14 cellular contexts compared by ENCODE assay signal in genomic region chr20:32983459-32984112, GRCh38. TPM values are rescaled to one million over a fixed set of nuclear protein-coding genes. Genes with fewer than 3 reads are reported as not detected.
DNase-seq lines count a peak whose midpoint lies in the region; ATAC-seq and TF ChIP-seq lines count a peak whose summit lies in the region.
"Had no signal": no experiment of that assay in that cellular context is flagged by ENCODE, and none has a peak within 500 bp of the region (broad histone marks: within the 10 kb centered on the region; RNA-seq: fewer than 3 reads in every experiment).

No MANE protein-coding gene starts in this region.

- no peak for TF ChIP-seq EP300 in tibial nerve (IDR thresholded peaks at IDR 0.05)

- H3F3A ChIP-seq in PC-3 (ENCODE audit: low read length, unreplicated experiment), result no peaks in the 10 kb centered on the region

- no peaks in the 10 kb centered on the region for H3K9me2 ChIP-seq in PC-3 (replicated peaks; ENCODE audit: low read length)

- H3K27me3 ChIP-seq in heart left ventricle, result no peaks in the 10 kb centered on the region
- H3K27me3 ChIP-seq in layer of hippocampus (ENCODE audit: control insufficient read depth, insufficient read depth, low read length), result no peaks in the 10 kb centered on the region
- H3K27me3 ChIP-seq in tibial nerve, result no peaks in the 10 kb centered on the region
- H3K27me3 ChIP-seq in PC-3 (ENCODE audit: low read length), result peaks cover 24% of the 10 kb centered on the region

- H3K4me2 ChIP-seq in PC-3 (ENCODE audit: low read length), result no peak overlapping the region
- H3K4me2 ChIP-seq: A549 had no signal

- peak in 2 of 5 donors; percentile 10 to 40 for DNase-seq in heart left ventricle
- no peak for DNase-seq in Right ventricle myocardium superior
- no peak for DNase-seq in tibial nerve (ENCODE audit: low spot score in 2 of 2)
- no peak for DNase-seq in hepatic stellate cell (ENCODE audit: low spot score)
- no peak for DNase-seq in kidney tubule cell (ENCODE audit: low spot score)
- no peak for DNase-seq in PC-3
- DNase-seq: IMR-90, NCI-H1694 had no signal

- H3K27ac ChIP-seq in heart left ventricle, result peak overlapping the region in 9 of 12 donors; percentile 24 to 75 (median 65)
- peak overlapping the region; percentile 39; the same call in 1 of the 2 replicates for H3K27ac ChIP-seq in VCaP
- H3K27ac ChIP-seq in layer of hippocampus (ENCODE audit: low read depth, low read length), result peak overlapping the region; percentile 93
- H3K27ac ChIP-seq in tibial nerve, result peak overlapping the region; percentile 44 to 89 (median 75)
- H3K27ac ChIP-seq in PC-3 (ENCODE audit: low read length), result no peak overlapping the region
- H3K27ac ChIP-seq: A549 had no signal

- POLR2A ChIA-PET in PC-3 (lab: Charles Lee; ENCODE audit: unreplicated experiment), result no interaction called here

- CTCF ChIA-PET in PC-3 (lab: Charles Lee), result no interaction called here

- TF ChIP-seq CTCF in heart left ventricle (IDR thresholded peaks at IDR 0.05) (no peak), VCaP (conservative IDR thresholded peaks at IDR 0.05) (no peak), tibial nerve (IDR thresholded peaks at IDR 0.05) (no peak), PC-3 (conservative IDR thresholded peaks at IDR 0.05; ENCODE audit: low read depth, low read length) (no peak)

- H4K20me1 ChIP-seq in PC-3 (ENCODE audit: low read length), result no peaks in the 10 kb centered on the region

- intact Hi-C loops in heart left ventricle (cut with DNase I), result no loop called here
- intact Hi-C loops in Right ventricle myocardium superior (cut with DNase I), result no loop called here
- intact Hi-C loops in PC-3 (cut with micrococcal nuclease), result no loop called here

- H3K9me3 ChIP-seq in heart left ventricle, result no peaks in the 10 kb centered on the region
- no peaks in the 10 kb centered on the region for H3K9me3 ChIP-seq in tibial nerve
- H3K9me3 ChIP-seq in PC-3 (ENCODE audit: low read length), result no peaks in the 10 kb centered on the region
- H3K9me3 ChIP-seq: A549 had no signal

- ATAC-seq in heart left ventricle (no peak), Right ventricle myocardium superior (ENCODE audit: poor library complexity) (no peak), PC-3 (no peak)

- H3K9ac ChIP-seq in PC-3 (ENCODE audit: low read length), result no peak overlapping the region

- no peaks in the 10 kb centered on the region for H3K79me2 ChIP-seq in PC-3 (ENCODE audit: low read length)

- H3K4me3 ChIP-seq in heart left ventricle, result no peak overlapping the region
- H3K4me3 ChIP-seq in tibial nerve, result no peak overlapping the region
- H3K4me3 ChIP-seq in PC-3 (ENCODE audit: low read length), result no peak overlapping the region
- H3K4me3 ChIP-seq: A549 had no signal

- H3K36me3 ChIP-seq in heart left ventricle (no peaks in the 10 kb centered on the region), tibial nerve (no peaks in the 10 kb centered on the region), PC-3 (ENCODE audit: low read depth, low read length) (no peaks in the 10 kb centered on the region)

- no TSS peak for BruUV-seq in PC-3 (replicated peaks; lab: Mats Ljungman, UMichigan)

- H3K4me1 ChIP-seq in heart left ventricle, result peaks cover 0 to 17% (median 0%) of the 10 kb centered on the region in 12 donors
- peaks cover 0 to 56% (median 13%) of the 10 kb centered on the region in 4 donors for H3K4me1 ChIP-seq in tibial nerve
- H3K4me1 ChIP-seq in PC-3 (ENCODE audit: insufficient read depth, low read length), result no peaks in the 10 kb centered on the region
- H3K4me1 ChIP-seq: A549 had no signal

- no peak overlapping the region for H2AFZ ChIP-seq in PC-3 (ENCODE audit: low read length)

- 83 to 89% (median 86%) methylated on average over 12 of the region's 12 CpGs for WGBS in heart left ventricle, 4 donors
- 80 to 87% methylated on average over 12 of the region's 12 CpGs for WGBS in tibial nerve, 2 donors

- TF ChIP-seq POLR2A in heart left ventricle (IDR thresholded peaks at IDR 0.05), result no peak
- TF ChIP-seq POLR2A in tibial nerve (IDR thresholded peaks at IDR 0.05), result no peak

RNA-seq across cellular contexts. Expression of gene SUN5, which starts 20.6 kb away (rescaled TPM):
- total RNA-seq in heart left ventricle (not detected), Right ventricle myocardium superior (not detected), tibial nerve (not detected), PC-3 (2014; rRNA removed) (not detected in 2 replicates)
- polyA plus RNA-seq in heart left ventricle, result not detected
- total RNA-seq: H7, HT-29, IMR-90, LHCN-M2 had no signal
- polyA plus RNA-seq: A549, IMR-90 had no signal

RNA-seq across cellular contexts. Expression of gene BPIFB2, which starts 23.9 kb away (rescaled TPM):
- not detected for total RNA-seq in heart left ventricle
- not detected for polyA plus RNA-seq in heart left ventricle
- total RNA-seq in Right ventricle myocardium superior, result not detected
- not detected for total RNA-seq in tibial nerve
- total RNA-seq in PC-3 (2014; rRNA removed), result not detected in 2 replicates
- total RNA-seq: H7, HT-29, IMR-90, LHCN-M2 had no signal
- polyA plus RNA-seq: A549, IMR-90 had no signal

RNA-seq across cellular contexts. Expression of gene BPIFB6, which starts 47.9 kb away (rescaled TPM):
- not detected for total RNA-seq in heart left ventricle
- polyA plus RNA-seq in heart left ventricle, result not detected
- total RNA-seq in Right ventricle myocardium superior, result not detected
- total RNA-seq in tibial nerve, result not detected
- total RNA-seq in PC-3 (2014; rRNA removed), result not detected in 2 replicates
- total RNA-seq: H7, HT-29, IMR-90, LHCN-M2 had no signal
- polyA plus RNA-seq: A549, IMR-90 had no signal
